Comparison of ENCODE assay signal across 19 cellular contexts in genomic region chr3:134864644-134865043, GRCh38.
DNase-seq lines count a peak whose midpoint lies in the region; ATAC-seq and TF ChIP-seq lines count a peak whose summit lies in the region.
"Had no signal": no experiment of that assay in that cellular context is flagged by ENCODE, and none has a peak within 500 bp of the region (broad histone marks: within the 10 kb centered on the region; RNA-seq: fewer than 3 reads in every experiment).

No MANE protein-coding gene starts in this region.

- no peaks in the 10 kb centered on the region for H3K79me2 ChIP-seq in hepatocyte

- H3K9me3 ChIP-seq in hepatocyte (ENCODE audit: low read depth) = no peaks in the 10 kb centered on the region
- H3K9me3 ChIP-seq: prostate gland, stomach, uterus had no signal

- no peak for TF ChIP-seq CTCF in GM10266 (IDR thresholded peaks at IDR 0.05; ENCODE audit: control insufficient read depth, insufficient read depth, low read depth, missing control alignments)
- TF ChIP-seq CTCF in hepatocyte (IDR thresholded peaks at IDR 0.05; ENCODE audit: poor library complexity) = no peak

- DNase-seq in AML-193 (lab: John Stamatoyannopoulos, UW) (peak; percentile 18 to 22), HT1080 (ENCODE audit: low read depth) (peak; percentile 63), dermis microvascular lymphatic vessel endothelial cell (ENCODE audit: low read depth in 2 of 2) (peak; percentile 56 to 57), left lobe of liver (ENCODE audit: low spot score) (no peak), GM10266 (ENCODE audit: extremely low spot score) (no peak), COLO668 (lab: John Stamatoyannopoulos, UW; ENCODE audit: unreplicated experiment) (no peak), hepatocyte (ENCODE audit: low spot score) (no peak)
- DNase-seq: activated B cell treated with CpG ODN at 0.5 μM for 24 hours; activated effector memory CD4-positive, alpha-beta T cell treated with anti-CD3 and anti-CD28 coated beads, Interleukin-2, amount 50 U/mL, for 16 hours; cortex of kidney; left colon; NCI-H2029 treated with DMSO at 0.1 percent for 48 hours; NCI-H748 treated with DMSO at 0.1 percent for 48 hours; stimulated activated CD4-positive, alpha-beta T cell treated with anti-CD3 and anti-CD28 coated beads, Interleukin-15, amount 100 ng/mL, for 24 hours; stomach had no signal

- H2AFZ ChIP-seq in hepatocyte = no peak overlapping the region

- no peak overlapping the region for H3K4me3 ChIP-seq in hepatocyte
- H3K4me3 ChIP-seq: prostate gland, stomach, uterus had no signal

- H3K4me1 ChIP-seq in hepatocyte (ENCODE audit: insufficient read depth) = no peaks in the 10 kb centered on the region
- H3K4me1 ChIP-seq: prostate gland, stomach, uterus had no signal

- no peaks in the 10 kb centered on the region for H3K9me2 ChIP-seq in hepatocyte (replicated peaks; ENCODE audit: insufficient read depth)

- H3K27me3 ChIP-seq in hepatocyte = no peaks in the 10 kb centered on the region
- H3K27me3 ChIP-seq: stomach, uterus had no signal

- WGBS in hepatocyte (ENCODE audit: low lambda C conversion rate, missing lambda C conversion rate) = 71% methylated on average over 5 of the region's 5 CpGs

- H4K20me1 ChIP-seq in hepatocyte (ENCODE audit: insufficient read depth, poor library complexity, severe bottlenecking) = no peaks in the 10 kb centered on the region

- no peak overlapping the region for H3K27ac ChIP-seq in hepatocyte
- H3K27ac ChIP-seq: prostate gland, stomach, uterus had no signal

- no peak overlapping the region for H3K4me2 ChIP-seq in hepatocyte

- ATAC-seq in left lobe of liver (peak; percentile 48), GM18520 (IDR thresholded peaks at IDR 0.05; ENCODE audit: unreplicated experiment) (no peak)
- ATAC-seq: esophagus mucosa, left colon had no signal

- no peaks in the 10 kb centered on the region for H3K36me3 ChIP-seq in hepatocyte (replicated peaks; ENCODE audit: insufficient read depth, low read depth)
- H3K36me3 ChIP-seq: prostate gland, stomach, uterus had no signal

Comparison
In these comparisons a context has a peak if more than half of its experiments do, and no peak if none do; other contexts are left out.
1. DNase-seq: peak in AML-193 (2 of 2), HT1080 (single experiment) and dermis microvascular lymphatic vessel endothelial cell (2 of 2); none in left lobe of liver (single experiment), GM10266 (single experiment), COLO668 (single experiment) and hepatocyte (single experiment).